In genomic region chr19:1665565-1666047, GRCh38 we compare ENCODE assay signal across 1 cellular context.
TF ChIP-seq lines count a peak whose summit lies in the region.

No MANE protein-coding gene starts in this region.

TF ChIP-seq in HEK293, 187 proteins besides CTCF, POLR2A, EP300 and RAD21 (continued from another document):
- TF ChIP-seq ZBTB26 (tag by site-specific recombination; optimal IDR thresholded peaks at IDR 0.05) (peak; percentile 3), ZNF274 (IDR thresholded peaks at IDR 0.05; ENCODE audit: low read length) (no peak), ZNF274 (tag by site-specific recombination; IDR thresholded peaks at IDR 0.05; ENCODE audit: borderline replicate concordance) (no peak), ZNF394 (tag by site-specific recombination; IDR thresholded peaks at IDR 0.05; ENCODE audit: borderline replicate concordance) (no peak), ZSCAN30 (tag by site-specific recombination; IDR thresholded peaks at IDR 0.05) (no peak), ZNF621 (tag by site-specific recombination; IDR thresholded peaks at IDR 0.05) (no peak), ZNF791 (tag by site-specific recombination; IDR thresholded peaks at IDR 0.05) (no peak), ZNF416 (tag by site-specific recombination; IDR thresholded peaks at IDR 0.05) (no peak), REPIN1 (tag by site-specific recombination; IDR thresholded peaks at IDR 0.05; ENCODE audit: low read depth) (no peak), ZNF214 (tag by site-specific recombination; IDR thresholded peaks at IDR 0.05; ENCODE audit: borderline replicate concordance) (no peak), ZNF184 (tag by site-specific recombination; IDR thresholded peaks at IDR 0.05) (no peak), ZNF335 (tag by site-specific recombination; conservative IDR thresholded peaks at IDR 0.05) (0 out of 2 replicates have a peak, but pooled peaks have one; percentile 10), ZBTB8A (tag by site-specific recombination; IDR thresholded peaks at IDR 0.05) (peak; percentile 35; the same call in 1 of the 2 replicates), PRDM6 (tag by site-specific recombination; IDR thresholded peaks at IDR 0.05) (no peak), INSM2 (tag by site-specific recombination; IDR thresholded peaks at IDR 0.05) (no peak), GLIS1 (tag by site-specific recombination; IDR thresholded peaks at IDR 0.05) (peak; percentile 98), PRDM2 (tag by site-specific recombination; IDR thresholded peaks at IDR 0.05; ENCODE audit: borderline replicate concordance) (no peak), ZNF518A (tag by site-specific recombination; conservative IDR thresholded peaks at IDR 0.05; ENCODE audit: low read depth) (no peak), ZIC2 (tag by site-specific recombination; IDR thresholded peaks at IDR 0.05) (peak; percentile 81), ZNF76 (tag by site-specific recombination; IDR thresholded peaks at IDR 0.05; ENCODE audit: borderline replicate concordance, low read depth) (no peak), MYNN (tag by site-specific recombination; IDR thresholded peaks at IDR 0.05; ENCODE audit: borderline replicate concordance) (no peak), ZNF398 (tag by site-specific recombination; IDR thresholded peaks at IDR 0.05) (0 out of 2 replicates have a peak, but pooled peaks have one; percentile 14), ZNF548 (tag by site-specific recombination; IDR thresholded peaks at IDR 0.05) (no peak), ZXDB (tag by site-specific recombination; IDR thresholded peaks at IDR 0.05) (no peak), PRDM4 (tag by site-specific recombination; IDR thresholded peaks at IDR 0.05) (no peak)
TF ChIP-seq in HEK293: peak in this region for 6.
